Comparison of ENCODE assay signal across 25 cellular contexts in genomic region chr1:56484695-56485094, GRCh38.
DNase-seq lines count a peak whose midpoint lies in the region; ATAC-seq, FAIRE-seq and TF ChIP-seq lines count a peak whose summit lies in the region.
"Had no signal": no experiment of that assay in that cellular context is flagged by ENCODE, and none has a peak within 500 bp of the region (broad histone marks: within the 10 kb centered on the region; RNA-seq: fewer than 3 reads in every experiment).

No MANE protein-coding gene starts in this region.

- no peak overlapping the region for H2AFZ ChIP-seq in GM12878 (ENCODE audit: control insufficient read depth, low read depth, low read length)
- H2AFZ ChIP-seq: PC-9 had no signal

- TF ChIP-seq RAD21 in GM12878 (IDR thresholded peaks at IDR 0.05; ENCODE audit: insufficient read depth, low read depth, low read length), result no peak

- no TSS peak for BruUV-seq in GM12878 (replicated peaks; lab: Mats Ljungman, UMichigan)

- TF ChIP-seq CTCF in GM12878 (IDR thresholded peaks at IDR 0.05 in 2 of 3, conservative IDR thresholded peaks at IDR 0.05 in 1 of 3; ENCODE audit: control insufficient read depth in 2 of 3, extremely low read depth in 1 of 3, insufficient read depth in 1 of 3, low read depth in 3 of 3, low read length in 3 of 3) (no peak), gastroesophageal sphincter (IDR thresholded peaks at IDR 0.05) (no peak)

- ATAC-seq in GM12878, result peak; percentile 56
- ATAC-seq in gastroesophageal sphincter, result no peak
- ATAC-seq in GM19324 (IDR thresholded peaks at IDR 0.05; ENCODE audit: low FRiP score, unreplicated experiment), result no peak
- ATAC-seq: HCT116 had no signal

- H3K36me3 ChIP-seq in GM12878 (ENCODE audit: control insufficient read depth in 2 of 2, insufficient read depth in 2 of 2, low read length in 1 of 2) (no peaks in the 10 kb centered on the region), gastroesophageal sphincter (no peaks in the 10 kb centered on the region)
- H3K36me3 ChIP-seq: BLaER1 had no signal

- H3K9ac ChIP-seq in GM12878 (ENCODE audit: control insufficient read depth, insufficient read depth, low read length), result no peak overlapping the region
- H3K9ac ChIP-seq: BLaER1, KMS-11 had no signal

- no peak overlapping the region for H3K27ac ChIP-seq in GM12878 (ENCODE audit: control insufficient read depth, insufficient read depth)
- no peak overlapping the region for H3K27ac ChIP-seq in gastroesophageal sphincter
- H3K27ac ChIP-seq: BLaER1, KMS-11, PC-9 had no signal

- FAIRE-seq in GM12878 (lab: Jason Lieb, UNC), result no peak
- FAIRE-seq in islet of Langerhans (lab: Jason Lieb, UNC), result peak; percentile 49
- FAIRE-seq: D721Med, GM12891 had no signal

- SMC1A ChIA-PET in GM12878 (lab: Charles Lee; ENCODE audit: uncharacterized antibody, unreplicated experiment), result no interaction called here

- RAD21 ChIA-PET in GM12878 (lab: Charles Lee; ENCODE audit: unreplicated experiment), result interaction anchor here (1.0 kb wide), 1 partner anchor 91 kb away, joined by 4 read pairs; no protein-coding TSS in a partner anchor

- H3K4me3 ChIP-seq in GM12878 (no peak overlapping the region), gastroesophageal sphincter (no peak overlapping the region)
- H3K4me3 ChIP-seq: BLaER1, PC-9 had no signal

- H3K9me3 ChIP-seq in GM12878 (replicated peaks; ENCODE audit: control insufficient read depth, insufficient read depth, low read length), result no peaks in the 10 kb centered on the region
- no peaks in the 10 kb centered on the region for H3K9me3 ChIP-seq in gastroesophageal sphincter

- CTCF ChIA-PET in GM12878 (lab: Yijun Ruan, JAX), result no interaction called here

- POLR2A ChIA-PET in GM12878 (lab: Charles Lee), result no interaction called here

- no peaks in the 10 kb centered on the region for H4K20me1 ChIP-seq in GM12878 (ENCODE audit: control insufficient read depth, insufficient read depth)
- H4K20me1 ChIP-seq: BLaER1 had no signal

- H3K27me3 ChIP-seq in GM12878 (replicated peaks in 1 of 2; ENCODE audit: control insufficient read depth in 2 of 2, insufficient read depth in 2 of 2, low read length in 1 of 2) (no peaks in the 10 kb centered on the region; a peak in 1 of 4 replicates), gastroesophageal sphincter (no peaks in the 10 kb centered on the region)
- H3K27me3 ChIP-seq: BLaER1 had no signal

- no peaks in the 10 kb centered on the region for H3K79me2 ChIP-seq in GM12878 (ENCODE audit: control insufficient read depth, insufficient read depth, low read length)

- no peak for TF ChIP-seq POLR2A in GM12878 (IDR thresholded peaks at IDR 0.05; ENCODE audit: low read depth, low read length)
- TF ChIP-seq POLR2A in gastroesophageal sphincter (IDR thresholded peaks at IDR 0.05), result no peak

- intact Hi-C loops in GM12878 (cut with micrococcal nuclease; ENCODE audit: unreplicated experiment), result no loop called here

- in situ Hi-C loops in GM12878 (cut with MboI), result no loop called here

- TF ChIP-seq EP300 in GM12878 (IDR thresholded peaks at IDR 0.05; ENCODE audit: borderline replicate concordance in 1 of 2, control insufficient read depth in 1 of 2, low read depth in 2 of 2, low read length in 2 of 2), result no peak
- no peak for TF ChIP-seq EP300 in gastroesophageal sphincter (IDR thresholded peaks at IDR 0.05)

- H3K4me2 ChIP-seq in GM12878 (ENCODE audit: control insufficient read depth, insufficient read depth), result no peak overlapping the region
- H3K4me2 ChIP-seq: BLaER1, KMS-11, PC-9 had no signal

- no peaks in the 10 kb centered on the region for H3K4me1 ChIP-seq in GM12878 (ENCODE audit: control insufficient read depth, insufficient read depth, low read length)
- H3K4me1 ChIP-seq in gastroesophageal sphincter, result no peaks in the 10 kb centered on the region
- H3K4me1 ChIP-seq: BLaER1 had no signal

- DNase-seq in EH (ENCODE audit: low read depth) (peak; percentile 77), M059J (ENCODE audit: low read depth) (peak; percentile 51), GM12878 (ENCODE audit: low read depth, low spot score) (no peak), ureter (ENCODE audit: low spot score) (no peak), SHP77 treated with DMSO at 0.1 percent for 48 hours (lab: John Stamatoyannopoulos, UW) (no peak)
- DNase-seq: CD4-positive, alpha-beta T cell; GDM1; GOT3; NCI-H1105; NCI-H1436 treated with DMSO at 0.1 percent for 48 hours; NCI-H187 treated with DMSO at 0.1 percent for 48 hours; NCI-H2171 treated with DMSO at 0.1 percent for 48 hours; NCI-H345; NCI-H510A treated with DMSO at 0.1 percent for 48 hours; Right ventricle myocardium superior; RPMI8226 had no signal

TF ChIP-seq in GM12878, 131 proteins besides CTCF, POLR2A, EP300 and RAD21:
- TF ChIP-seq CBX3 (IDR thresholded peaks at IDR 0.05; ENCODE audit: borderline replicate concordance, low read depth) (no peak), ZZZ3 (IDR thresholded peaks at IDR 0.05; ENCODE audit: control insufficient read depth, insufficient read length, low read depth) (no peak), IRF3 (IDR thresholded peaks at IDR 0.05) (no peak), SMAD5 (IDR thresholded peaks at IDR 0.05; ENCODE audit: low read depth) (no peak), NFYA (IDR thresholded peaks at IDR 0.05; ENCODE audit: borderline replicate concordance, low read depth, low read length) (no peak), NR2C2 (IDR thresholded peaks at IDR 0.05; ENCODE audit: borderline replicate concordance, control insufficient read depth, insufficient read length, low read depth) (no peak), SMAD1 (IDR thresholded peaks at IDR 0.05; ENCODE audit: low read depth, partially characterized antibody) (no peak), PBX3 (IDR thresholded peaks at IDR 0.05; ENCODE audit: insufficient replicate concordance, low read depth, low read length) (no peak), ZBTB11 (CRISPR knock-in tag; IDR thresholded peaks at IDR 0.05) (no peak), KLF5 (IDR thresholded peaks at IDR 0.05; ENCODE audit: partially characterized antibody) (no peak), USF1 (IDR thresholded peaks at IDR 0.05; ENCODE audit: borderline replicate concordance, extremely low read length, insufficient read depth, low read depth, low read length) (no peak), LARP7 (IDR thresholded peaks at IDR 0.05) (no peak), TAF1 (IDR thresholded peaks at IDR 0.05; ENCODE audit: borderline replicate concordance, low read depth, low read length) (no peak), IKZF1 (conservative IDR thresholded peaks at IDR 0.05) (no peak)

Comparison
In these comparisons a context has a peak if more than half of its experiments do, and no peak if none do; other contexts are left out.
1. DNase-seq: peak in EH (single experiment) and M059J (single experiment); none in GM12878 (single experiment), ureter (single experiment) and SHP77 treated with DMSO at 0.1 percent for 48 hours (single experiment).